16 cellular contexts compared by ENCODE assay signal in genomic region chr1:32774464-32774808, GRCh38. TPM values are rescaled to one million over a fixed set of nuclear protein-coding genes. Genes with fewer than 3 reads are reported as not detected.
DNase-seq lines count a peak whose midpoint lies in the region; ATAC-seq, FAIRE-seq and TF ChIP-seq lines count a peak whose summit lies in the region.
"Had no signal": no experiment of that assay in that cellular context is flagged by ENCODE, and none has a peak within 500 bp of the region (broad histone marks: within the 10 kb centered on the region; RNA-seq: fewer than 3 reads in every experiment).

No MANE protein-coding gene starts in this region.

- no peak overlapping the region for H3K4me2 ChIP-seq in keratinocyte (ENCODE audit: control insufficient read depth, extremely low read depth, insufficient read depth, low read depth, low read length)

- no peaks in the 10 kb centered on the region for H3K9me3 Mint-ChIP-seq in activated T-helper 2 cell treated with anti-CD3 and anti-CD28 coated beads, Interferon-gamma antibody, Interleukin-2, Interleukin-4, amounts not matched to agents 10 μg/mL and 5 μg/mL and 100 μg/mL, durations not matched to agents 14 hours and 24 hours and 36 hours
- H3K9me3 Mint-ChIP-seq in CD8-positive, alpha-beta T cell, result no peaks in the 10 kb centered on the region

- H3K36me3 ChIP-seq in keratinocyte (ENCODE audit: control insufficient read depth in 2 of 2, extremely low read depth in 1 of 2, insufficient read depth in 2 of 2, low read length in 2 of 2), result peaks cover 37% of the 10 kb centered on the region in 2 experiments
- peaks cover 32% of the 10 kb centered on the region for H3K36me3 ChIP-seq in CD8-positive, alpha-beta T cell (ENCODE audit: insufficient read depth, low read length)

- H3K9ac ChIP-seq in keratinocyte (ENCODE audit: control insufficient read depth, extremely low read depth, insufficient read depth, low read length), result no peak overlapping the region

- CTCF ChIA-PET in CD8-positive, alpha-beta T cell (lab: Charles Lee), result interaction anchor here (0.8 to 8.3 kb wide), 13 partner anchors 8 to 374 kb away, joined by 3 to 130 read pairs (median 6); no protein-coding TSS in a partner anchor

- TF ChIP-seq CTCF in keratinocyte (optimal IDR thresholded peaks at IDR 0.05 in 1 of 3, IDR thresholded peaks at IDR 0.05 in 1 of 3, conservative IDR thresholded peaks at IDR 0.05 in 1 of 3; ENCODE audit: extremely low read depth in 1 of 3, insufficient read depth in 2 of 3, low read length in 3 of 3), result no peak
- TF ChIP-seq CTCF in CD8-positive, alpha-beta T cell (IDR thresholded peaks at IDR 0.05), result no peak

- dilution Hi-C loops in keratinocyte (cut with MboI; ENCODE audit: extremely low pct_ligation_motif_present, low sequenced_read_pairs), result no loop called here

- DNase-seq in left ventricle myocardium superior (peak; percentile 3), Right ventricle myocardium inferior (ENCODE audit: missing footprints) (no peak), keratinocyte (ENCODE audit: low read depth, low spot score) (no peak)
- no peak for DNase-seq in activated T-helper 2 cell treated with anti-CD3 and anti-CD28 coated beads, Interferon-gamma antibody, Interleukin-2, Interleukin-4, amounts not matched to agents 10 μg/mL and 5 μg/mL and 100 μg/mL, durations not matched to agents 14 hours and 24 hours and 36 hours (ENCODE audit: low spot score)
- no peak for DNase-seq in CD8-positive, alpha-beta T cell
- DNase-seq in activated CD8-positive, alpha-beta memory T cell treated with anti-CD3 and anti-CD28 coated beads for 24 hours, result no peak
- DNase-seq: anterior cingulate cortex; cortex of kidney; hypothalamus; NCI-H1092 treated with DMSO at 0.1 percent for 48 hours; NCI-H226; stimulated activated CD4-positive, alpha-beta T cell treated with anti-CD3 and anti-CD28 coated beads, Interleukin-2, amount 100 ng/mL, for 48 hours had no signal

- H3K27ac Mint-ChIP-seq in activated T-helper 2 cell treated with anti-CD3 and anti-CD28 coated beads, Interferon-gamma antibody, Interleukin-2, Interleukin-4, amounts not matched to agents 10 μg/mL and 5 μg/mL and 100 μg/mL, durations not matched to agents 14 hours and 24 hours and 36 hours, result peak overlapping the region; percentile 65
- H3K27ac Mint-ChIP-seq in CD8-positive, alpha-beta T cell, result no peak overlapping the region

- no peak overlapping the region for H3K4me3 ChIP-seq in keratinocyte (ENCODE audit: control insufficient read depth in 2 of 3, extremely low read depth in 1 of 3, insufficient read depth in 2 of 3, low read depth in 1 of 3, low read length in 3 of 3)
- no peak overlapping the region for H3K4me3 ChIP-seq in CD8-positive, alpha-beta T cell (ENCODE audit: low read depth, low read length)
- H3K4me3 ChIP-seq: right atrium auricular region had no signal

- peaks cover 21% of the 10 kb centered on the region for H3K4me1 ChIP-seq in keratinocyte (ENCODE audit: control insufficient read depth, extremely low read depth, insufficient read depth, low read length)
- no peaks in the 10 kb centered on the region for H3K4me1 ChIP-seq in CD8-positive, alpha-beta T cell (ENCODE audit: insufficient read depth, low read length)

- FAIRE-seq in keratinocyte (lab: Jason Lieb, UNC), result no peak
- FAIRE-seq: urothelium cell line had no signal

- peak overlapping the region; percentile 19 for H3K27ac ChIP-seq in keratinocyte (ENCODE audit: control insufficient read depth, insufficient read depth, low read length)
- no peak overlapping the region for H3K27ac ChIP-seq in CD8-positive, alpha-beta T cell (ENCODE audit: low read depth, low read length)
- H3K27ac ChIP-seq: right atrium auricular region had no signal

- no peaks in the 10 kb centered on the region for H3K27me3 Mint-ChIP-seq in activated T-helper 2 cell treated with anti-CD3 and anti-CD28 coated beads, Interferon-gamma antibody, Interleukin-2, Interleukin-4, amounts not matched to agents 10 μg/mL and 5 μg/mL and 100 μg/mL, durations not matched to agents 14 hours and 24 hours and 36 hours (ENCODE audit: low read depth)
- no peaks in the 10 kb centered on the region for H3K27me3 Mint-ChIP-seq in CD8-positive, alpha-beta T cell (ENCODE audit: low read depth)

- no peaks in the 10 kb centered on the region for H3K27me3 ChIP-seq in keratinocyte (ENCODE audit: control insufficient read depth, extremely low read depth, insufficient read depth, low read length)
- no peaks in the 10 kb centered on the region for H3K27me3 ChIP-seq in CD8-positive, alpha-beta T cell (ENCODE audit: insufficient read depth, low read length)
- H3K27me3 ChIP-seq: right atrium auricular region had no signal

- no peaks in the 10 kb centered on the region for H3K79me2 ChIP-seq in keratinocyte (ENCODE audit: control insufficient read depth, insufficient read depth, low read length)

- peaks cover 5% of the 10 kb centered on the region for H3K4me1 Mint-ChIP-seq in activated T-helper 2 cell treated with anti-CD3 and anti-CD28 coated beads, Interferon-gamma antibody, Interleukin-2, Interleukin-4, amounts not matched to agents 10 μg/mL and 5 μg/mL and 100 μg/mL, durations not matched to agents 14 hours and 24 hours and 36 hours (ENCODE audit: low read depth)
- peaks cover 4% of the 10 kb centered on the region for H3K4me1 Mint-ChIP-seq in CD8-positive, alpha-beta T cell (ENCODE audit: low read depth)

- H4K20me1 ChIP-seq in keratinocyte (ENCODE audit: control insufficient read depth, extremely low read depth, insufficient read depth, low read length), result peaks cover 3% of the 10 kb centered on the region

- no peak overlapping the region for H3K4me3 Mint-ChIP-seq in activated T-helper 2 cell treated with anti-CD3 and anti-CD28 coated beads, Interferon-gamma antibody, Interleukin-2, Interleukin-4, amounts not matched to agents 10 μg/mL and 5 μg/mL and 100 μg/mL, durations not matched to agents 14 hours and 24 hours and 36 hours (ENCODE audit: low read depth)
- H3K4me3 Mint-ChIP-seq in CD8-positive, alpha-beta T cell, result no peak overlapping the region

- no peaks in the 10 kb centered on the region for H3K9me1 ChIP-seq in keratinocyte (ENCODE audit: control insufficient read depth, extremely low read depth, insufficient read depth, low read length)

- no peak for ATAC-seq in left ventricle myocardium superior
- ATAC-seq in Right ventricle myocardium inferior, result no peak
- ATAC-seq in HG03175 (IDR thresholded peaks at IDR 0.05; ENCODE audit: unreplicated experiment), result no peak
- ATAC-seq in HG03571 (IDR thresholded peaks at IDR 0.05; ENCODE audit: unreplicated experiment), result no peak
- ATAC-seq in CD8-positive, alpha-beta T cell, result no peak

- H3K9me3 ChIP-seq in keratinocyte (ENCODE audit: control insufficient read depth, low read depth, low read length), result no peaks in the 10 kb centered on the region
- no peaks in the 10 kb centered on the region for H3K9me3 ChIP-seq in CD8-positive, alpha-beta T cell (ENCODE audit: low read length)
- H3K9me3 ChIP-seq: right atrium auricular region had no signal

- POLR2A ChIA-PET in CD8-positive, alpha-beta T cell (lab: Charles Lee), result no interaction called here

- intact Hi-C loops in left ventricle myocardium superior (cut with micrococcal nuclease) (loop anchor here (5.0 to 10.0 kb wide), 2 partner anchors 62 to 250 kb away; no protein-coding TSS in a partner anchor), Right ventricle myocardium inferior (cut with DNase I) (no loop called here)
- intact Hi-C loops in activated T-helper 2 cell treated with anti-CD3 and anti-CD28 coated beads, Interferon-gamma antibody, Interleukin-2, Interleukin-4, amounts not matched to agents 10 μg/mL and 5 μg/mL and 100 μg/mL, durations not matched to agents 14 hours and 24 hours and 36 hours (cut with micrococcal nuclease), result loop anchor here (10.0 kb wide), 1 partner anchor 250 kb away; no protein-coding TSS in a partner anchor
- intact Hi-C loops in CD8-positive, alpha-beta T cell (cut with DNase I, micrococcal nuclease), result no loop called here

- H3K36me3 Mint-ChIP-seq in activated T-helper 2 cell treated with anti-CD3 and anti-CD28 coated beads, Interferon-gamma antibody, Interleukin-2, Interleukin-4, amounts not matched to agents 10 μg/mL and 5 μg/mL and 100 μg/mL, durations not matched to agents 14 hours and 24 hours and 36 hours (ENCODE audit: low read depth), result peaks cover 48% of the 10 kb centered on the region
- H3K36me3 Mint-ChIP-seq in CD8-positive, alpha-beta T cell, result peaks cover 49% of the 10 kb centered on the region

- H2AFZ ChIP-seq in keratinocyte (ENCODE audit: control insufficient read depth, low read length), result no peak overlapping the region

RNA-seq across cellular contexts. Expression of gene YARS1, which starts 42.7 kb away (rescaled TPM):
- 32.3 TPM for total RNA-seq in left ventricle myocardium superior
- 29.8 TPM for total RNA-seq in Right ventricle myocardium inferior
- 155 and 172 TPM in 2 replicates for total RNA-seq in activated T-helper 2 cell treated with anti-CD3 and anti-CD28 coated beads, Interferon-gamma antibody, Interleukin-2, Interleukin-4, amounts not matched to agents 10 μg/mL and 5 μg/mL and 100 μg/mL, durations not matched to agents 14 hours and 24 hours and 36 hours
- 32.0 to 97.4 TPM (median 68.4 TPM) in 3 replicates for polyA plus RNA-seq in keratinocyte
- polyA plus RNA-seq in keratinocyte (2011; ENCODE audit: low read depth), result 241 TPM
- polyA plus RNA-seq in keratinocyte (2011; cell fraction: cytosol; rRNA removed), result 54.2 and 93.1 TPM in 2 replicates
- polyA plus RNA-seq in keratinocyte (2011; cell fraction: nucleus; rRNA removed), result 103 and 117 TPM in 2 replicates
- polyA plus RNA-seq in keratinocyte (2012; ENCODE audit: low replicate concordance), result 86.9 and 135 TPM in 2 replicates
- polyA minus RNA-seq in keratinocyte, result 39.1 to 147 TPM (median 82.5 TPM) in 3 replicates
- 38.0 TPM for polyA minus RNA-seq in keratinocyte (2011; cell fraction: cytosol; rRNA and poly(A)+ RNA removed)
- polyA minus RNA-seq in keratinocyte (2011; cell fraction: nucleus; rRNA and poly(A)+ RNA removed), result 38.4 and 63.9 TPM in 2 replicates
- 100 to 1,000 TPM; 105 to 114 TPM for total RNA-seq in CD8-positive, alpha-beta T cell

RNA-seq across cellular contexts. Expression of gene S100PBP, which starts 43.0 kb away (rescaled TPM):
- total RNA-seq in left ventricle myocardium superior (15.7 TPM), Right ventricle myocardium inferior (11.7 TPM)
- 50.2 and 50.5 TPM in 2 replicates for total RNA-seq in activated T-helper 2 cell treated with anti-CD3 and anti-CD28 coated beads, Interferon-gamma antibody, Interleukin-2, Interleukin-4, amounts not matched to agents 10 μg/mL and 5 μg/mL and 100 μg/mL, durations not matched to agents 14 hours and 24 hours and 36 hours
- 16.2 to 29.0 TPM (median 19.6 TPM) in 3 replicates for polyA plus RNA-seq in keratinocyte
- 6.1 TPM for polyA plus RNA-seq in keratinocyte (2011; ENCODE audit: low read depth)
- 8.9 and 15.4 TPM in 2 replicates for polyA plus RNA-seq in keratinocyte (2011; cell fraction: cytosol; rRNA removed)
- 43.0 and 45.2 TPM in 2 replicates for polyA plus RNA-seq in keratinocyte (2011; cell fraction: nucleus; rRNA removed)
- polyA plus RNA-seq in keratinocyte (2012; ENCODE audit: low replicate concordance), result 8.5 and 11.2 TPM in 2 replicates
- 9.4 to 37.5 TPM (median 16.7 TPM) in 3 replicates for polyA minus RNA-seq in keratinocyte
- polyA minus RNA-seq in keratinocyte (2011; cell fraction: cytosol; rRNA and poly(A)+ RNA removed), result 7.9 TPM
- polyA minus RNA-seq in keratinocyte (2011; cell fraction: nucleus; rRNA and poly(A)+ RNA removed), result 21.9 and 48.9 TPM in 2 replicates
- total RNA-seq in CD8-positive, alpha-beta T cell, result 10 to 100 TPM; 21.2 to 26.6 TPM

Comparison
In these comparisons a context has a peak if more than half of its experiments do, and no peak if none do; other contexts are left out.
1. intact Hi-C loops: an anchor here in left ventricle myocardium superior (5.0 to 10.0 kb wide) and activated T-helper 2 cell treated with anti-CD3 and anti-CD28 coated beads, Interferon-gamma antibody, Interleukin-2, Interleukin-4, amounts not matched to agents 10 μg/mL and 5 μg/mL and 100 μg/mL, durations not matched to agents 14 hours and 24 hours and 36 hours (10.0 kb wide); none called in Right ventricle myocardium inferior and CD8-positive, alpha-beta T cell.